8 cellular contexts compared by ENCODE assay signal in the genomic region with DNA sequence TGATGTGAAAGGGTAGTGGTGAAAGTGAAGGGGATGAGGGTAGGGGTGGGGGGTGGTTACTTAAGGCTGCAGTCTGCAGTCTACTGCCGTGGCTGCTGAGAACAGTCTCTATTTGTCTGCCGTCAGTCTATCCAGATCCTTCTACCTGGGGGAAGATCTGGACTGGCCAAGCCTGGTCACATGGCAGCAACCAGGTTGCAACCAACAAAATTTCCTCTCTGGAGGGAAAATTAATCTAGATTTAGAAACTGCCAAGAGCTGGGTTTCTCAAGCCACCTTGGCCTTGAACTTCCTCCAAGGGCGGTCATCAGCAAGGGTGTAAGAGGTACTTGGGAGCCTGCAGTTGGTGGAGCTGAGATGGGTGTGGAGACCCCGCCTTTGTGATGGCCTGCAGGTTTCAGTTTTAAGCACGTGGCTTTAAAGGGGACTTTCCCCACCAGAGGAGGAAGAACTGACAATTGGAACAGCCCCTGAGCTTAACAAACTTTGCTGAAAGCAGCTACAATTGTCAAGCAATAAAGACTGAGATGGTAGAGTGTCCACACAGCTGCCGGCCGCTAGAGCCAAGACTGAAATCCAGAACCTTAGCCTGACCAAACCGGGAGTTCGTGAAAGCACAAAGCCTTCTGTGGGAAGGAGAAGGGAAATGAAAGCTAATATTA. TPM values are rescaled to one million over a fixed set of nuclear protein-coding genes. Genes with fewer than 3 reads are reported as not detected.
A peak's percentile ranks its signal among the peaks of the same experiment; 100 is the strongest.
DNase-seq lines count a peak whose midpoint lies in the region; ATAC-seq and TF ChIP-seq lines count a peak whose summit lies in the region.

No MANE protein-coding gene starts in this region.

- ATAC-seq in GM19025 (IDR thresholded peaks at IDR 0.05; ENCODE audit: low read depth, unreplicated experiment), result peak; percentile 85
- ATAC-seq in HG03097 (IDR thresholded peaks at IDR 0.05; ENCODE audit: low FRiP score, unreplicated experiment), result peak; percentile 73
- ATAC-seq in left lobe of liver, result no peak

- no peaks in the 10 kb centered on the region for H3K27me3 ChIP-seq in dorsolateral prefrontal cortex
- H3K27me3 ChIP-seq in mesenchymal stem cell (ENCODE audit: control insufficient read depth in 1 of 2, insufficient read depth in 1 of 2, low read length in 2 of 2), result no peaks in the 10 kb centered on the region

- no peak overlapping the region for H4K91ac ChIP-seq in mesenchymal stem cell (ENCODE audit: low read length)

- DNase-seq in T-helper 2 cell treated with Interferon-gamma antibody and Interleukin-4, amounts not matched to agents 5 μg/mL and 100 μg/mL, for 36 hours (ENCODE audit: low spot score), result peak; percentile 86
- peak; percentile 62 for DNase-seq in effector CD4-positive, alpha-beta T cell
- DNase-seq in stimulated activated CD8-positive, alpha-beta memory T cell treated with anti-CD3 and anti-CD28 coated beads, Interleukin-2, amount 100 ng/mL, for 48 hours (ENCODE audit: low read depth in 2 of 2), result peak; percentile 53 to 57
- DNase-seq in dorsolateral prefrontal cortex, result no peak
- no peak for DNase-seq in left lobe of liver (ENCODE audit: low spot score)
- DNase-seq in mesenchymal stem cell, result no peak

- WGBS in mesenchymal stem cell, result 85% methylated on average over 9 of the region's 9 CpGs

- intact Hi-C loops in dorsolateral prefrontal cortex (cut with DNase I), result no loop called here

- H3K14ac ChIP-seq in mesenchymal stem cell (ENCODE audit: low read length in 2 of 2), result no peak overlapping the region

- no peaks in the 10 kb centered on the region for H3K36me3 ChIP-seq in mesenchymal stem cell (ENCODE audit: control insufficient read depth in 1 of 2, insufficient read depth in 2 of 2, low read depth in 1 of 2, low read length in 2 of 2)

- no peak overlapping the region for H4K8ac ChIP-seq in mesenchymal stem cell (ENCODE audit: low read length)

- H3K9ac ChIP-seq in mesenchymal stem cell (ENCODE audit: low read length), result no peak overlapping the region

- TF ChIP-seq CTCF in dorsolateral prefrontal cortex (IDR thresholded peaks at IDR 0.05 in 54 of 56, conservative IDR thresholded peaks at IDR 0.05 in 2 of 56; ENCODE audit: low read depth in 1 of 56, partially characterized antibody in 56 of 56), result no peak

- H3K4me1 Mint-ChIP-seq in T-helper 2 cell treated with Interferon-gamma antibody and Interleukin-4, amounts not matched to agents 5 μg/mL and 100 μg/mL, for 36 hours (ENCODE audit: low read depth), result peaks cover 57% of the 10 kb centered on the region

- peak overlapping the region; percentile 78 for H3K4me3 Mint-ChIP-seq in T-helper 2 cell treated with Interferon-gamma antibody and Interleukin-4, amounts not matched to agents 5 μg/mL and 100 μg/mL, for 36 hours

- H2BK120ac ChIP-seq in mesenchymal stem cell (ENCODE audit: low read depth, low read length), result no peak overlapping the region

- no peaks in the 10 kb centered on the region for H3K27me3 Mint-ChIP-seq in T-helper 2 cell treated with Interferon-gamma antibody and Interleukin-4, amounts not matched to agents 5 μg/mL and 100 μg/mL, for 36 hours (ENCODE audit: low read depth)

- no peaks in the 10 kb centered on the region for H3K9me3 Mint-ChIP-seq in T-helper 2 cell treated with Interferon-gamma antibody and Interleukin-4, amounts not matched to agents 5 μg/mL and 100 μg/mL, for 36 hours

- no peak overlapping the region for H3K4ac ChIP-seq in mesenchymal stem cell (ENCODE audit: low read depth in 1 of 2, low read length in 2 of 2)

- H2BK5ac ChIP-seq in mesenchymal stem cell (ENCODE audit: low read depth, low read length, poor library complexity, severe bottlenecking), result no peak overlapping the region

- H3K4me3 ChIP-seq in dorsolateral prefrontal cortex (no peak overlapping the region), mesenchymal stem cell (ENCODE audit: insufficient read depth in 1 of 2, low read depth in 1 of 2, low read length in 2 of 2) (no peak overlapping the region)

- H3K9me3 ChIP-seq in mesenchymal stem cell (ENCODE audit: control insufficient read depth, low read length), result no peaks in the 10 kb centered on the region

- H3K4me2 ChIP-seq in mesenchymal stem cell (ENCODE audit: low read length, poor library complexity, severe bottlenecking), result no peak overlapping the region

- H3K18ac ChIP-seq in mesenchymal stem cell (ENCODE audit: low read depth in 1 of 2, low read length in 2 of 2), result no peak overlapping the region

- peaks cover 40% of the 10 kb centered on the region for H3K36me3 Mint-ChIP-seq in T-helper 2 cell treated with Interferon-gamma antibody and Interleukin-4, amounts not matched to agents 5 μg/mL and 100 μg/mL, for 36 hours (ENCODE audit: low read depth)

- no peak overlapping the region for H2AK5ac ChIP-seq in mesenchymal stem cell (ENCODE audit: low read length, severe bottlenecking)

- no peak overlapping the region for H3K23ac ChIP-seq in mesenchymal stem cell (ENCODE audit: low read length in 2 of 2)

- no peaks in the 10 kb centered on the region for H3K79me1 ChIP-seq in mesenchymal stem cell (replicated peaks; ENCODE audit: low read length, poor library complexity, severe bottlenecking)

- no peak overlapping the region for H2BK15ac ChIP-seq in mesenchymal stem cell (ENCODE audit: low read depth, poor library complexity, severe bottlenecking)

- no peaks in the 10 kb centered on the region for H3K4me1 ChIP-seq in mesenchymal stem cell (ENCODE audit: control insufficient read depth, insufficient read depth, low read depth, low read length)

- no peak overlapping the region for H3K27ac ChIP-seq in dorsolateral prefrontal cortex
- no peak overlapping the region for H3K27ac ChIP-seq in mesenchymal stem cell (ENCODE audit: low read length, poor library complexity, severe bottlenecking)

- peak overlapping the region; percentile 96 for H3K27ac Mint-ChIP-seq in T-helper 2 cell treated with Interferon-gamma antibody and Interleukin-4, amounts not matched to agents 5 μg/mL and 100 μg/mL, for 36 hours

- H2AFZ ChIP-seq in mesenchymal stem cell (ENCODE audit: low read depth, low read length), result no peak overlapping the region

- H2BK12ac ChIP-seq in mesenchymal stem cell (ENCODE audit: low read length in 2 of 2), result peak overlapping the region in 1 of 2 experiments; percentile 31

RNA-seq across cellular contexts. Expression of a gene that starts 31.4 kb away (rescaled TPM):
- total RNA-seq in dorsolateral prefrontal cortex, result 10 to 100 TPM; 43.1 to 97.7 (median 72.5) TPM
- total RNA-seq in left lobe of liver, result 39.1 TPM
- polyA plus RNA-seq in mesenchymal stem cell (2013, experiment 1 of 2), result 33.7 TPM
- 36.1 TPM for polyA plus RNA-seq in mesenchymal stem cell (2013, experiment 2 of 2)

RNA-seq across cellular contexts. Expression of a gene that starts 34.1 kb away (rescaled TPM):
- total RNA-seq in dorsolateral prefrontal cortex (1,000 to 10,000 TPM in 44 of 120 experiments, 100 to 1,000 TPM in 76; 441 to 1,542 (median 928) TPM), left lobe of liver (112 TPM)
- polyA plus RNA-seq in mesenchymal stem cell (2013, experiment 1 of 2), result 4,228 TPM
- polyA plus RNA-seq in mesenchymal stem cell (2013, experiment 2 of 2), result 4,226 TPM

RNA-seq across cellular contexts. Expression of a gene that starts 58.7 kb away (rescaled TPM):
- 10 to 100 TPM in 61 of 120 experiments, 1 to 10 TPM in 59; 3.6 to 26.3 (median 10.1) TPM for total RNA-seq in dorsolateral prefrontal cortex
- 0.68 TPM for total RNA-seq in left lobe of liver
- polyA plus RNA-seq in mesenchymal stem cell (2013, experiment 1 of 2), result 6.6 TPM
- polyA plus RNA-seq in mesenchymal stem cell (2013, experiment 2 of 2), result 6.3 TPM

Comparison
In these comparisons a context has a peak if more than half of its experiments do, and no peak if none do; other contexts are left out.
1. DNase-seq: peak in T-helper 2 cell treated with Interferon-gamma antibody and Interleukin-4, amounts not matched to agents 5 μg/mL and 100 μg/mL, for 36 hours (single experiment), effector CD4-positive, alpha-beta T cell (single experiment) and stimulated activated CD8-positive, alpha-beta memory T cell treated with anti-CD3 and anti-CD28 coated beads, Interleukin-2, amount 100 ng/mL, for 48 hours (2 of 2); none in dorsolateral prefrontal cortex (0 of 10), left lobe of liver (single experiment) and mesenchymal stem cell (single experiment).